Comparison of ENCODE assay signal across 23 cellular contexts in the genomic region with DNA sequence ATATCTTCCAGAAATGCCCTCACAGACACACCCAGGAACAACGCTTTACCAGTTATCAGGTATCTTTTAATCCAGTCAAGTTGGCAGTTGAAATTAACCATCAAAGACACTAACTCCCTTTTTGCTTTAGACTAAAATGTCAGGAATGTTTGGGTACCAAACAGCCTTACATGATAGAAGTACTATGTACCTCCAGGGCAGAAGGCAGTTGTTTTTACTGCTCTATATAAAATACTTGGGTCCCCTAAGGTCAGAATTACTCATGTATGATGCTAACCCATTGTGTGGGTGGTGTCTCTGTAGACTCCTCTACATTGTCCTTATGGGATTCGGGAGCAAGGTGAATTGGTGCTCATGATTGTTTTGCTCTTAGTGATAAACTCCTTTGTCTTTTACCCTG.
"Had no signal": no experiment of that assay in that cellular context is flagged by ENCODE, and none has a peak within 500 bp of the region (broad histone marks: within the 10 kb centered on the region; RNA-seq: fewer than 3 reads in every experiment).

No MANE protein-coding gene starts in this region.

- H3K9ac ChIP-seq: SK-N-SH had no signal

- FAIRE-seq: HepG2 had no signal

- H3K36me3 ChIP-seq: MG63 had no signal

- H3K4me3 ChIP-seq: MG63 had no signal

- H3K27me3 ChIP-seq: MG63 had no signal

- H3K9me3 ChIP-seq: MG63, SK-N-SH had no signal

- ATAC-seq: HepG2, Panc1 had no signal

- DNase-seq: IMR-90, Karpas-422, KG1, MG63, NCI-H1092, NCI-H1105 treated with DMSO at 0.1 percent for 48 hours, NCI-H1417 treated with DMSO at 0.1 percent for 48 hours, NCI-H146, NCI-H1694 treated with DMSO at 0.1 percent for 48 hours, NCI-H1930, NCI-H2081, NCI-H2107, NCI-H2227 treated with DMSO at 0.1 percent for 48 hours, NCI-H446, NCI-H510A, NCI-H524 treated with DMSO at 0.1 percent for 48 hours, NCI-H69, NCI-H774, SHP77, SK-N-SH, SW 1271 had no signal
